10 cellular contexts compared by ENCODE assay signal in the genomic region with DNA sequence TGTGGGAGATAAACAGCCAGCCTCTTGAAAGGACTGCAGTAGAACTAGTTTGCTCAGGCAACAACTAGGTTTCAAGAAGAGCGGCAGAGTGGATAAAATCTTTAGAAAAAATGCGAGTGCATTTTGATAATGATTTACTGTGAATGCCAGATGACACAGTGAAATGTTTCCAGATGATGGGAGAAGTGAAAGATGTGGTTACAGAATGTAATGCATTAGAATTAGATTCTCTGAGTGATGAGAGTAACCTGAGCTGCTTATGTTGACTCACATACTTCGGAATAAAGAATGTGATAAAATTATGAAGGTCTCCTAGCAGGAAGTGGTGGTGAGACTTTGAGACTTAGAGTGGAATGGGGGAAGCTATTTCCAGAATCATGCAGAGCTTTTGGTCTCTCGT.
DNase-seq lines count a peak whose midpoint lies in the region; ATAC-seq and TF ChIP-seq lines count a peak whose summit lies in the region.
"Had no signal": no experiment of that assay in that cellular context is flagged by ENCODE, and none has a peak within 500 bp of the region (broad histone marks: within the 10 kb centered on the region; RNA-seq: fewer than 3 reads in every experiment).

No MANE protein-coding gene starts in this region.

- H3K79me2 ChIP-seq in GM23248 (ENCODE audit: insufficient read depth) (no peaks in the 10 kb centered on the region), smooth muscle cell (ENCODE audit: low read depth) (peaks cover 58% of the 10 kb centered on the region)

- no peaks in the 10 kb centered on the region for H3K9me2 ChIP-seq in GM23248 (ENCODE audit: insufficient read depth)

- no peaks in the 10 kb centered on the region for H3K27me3 ChIP-seq in GM23248 (replicated peaks; ENCODE audit: insufficient read depth)
- no peaks in the 10 kb centered on the region for H3K27me3 ChIP-seq in smooth muscle cell (ENCODE audit: low read depth)
- no peaks in the 10 kb centered on the region for H3K27me3 ChIP-seq in upper lobe of right lung

- H3K4me1 ChIP-seq in GM23248 (ENCODE audit: insufficient read depth) (peaks cover 7% of the 10 kb centered on the region), smooth muscle cell (ENCODE audit: low read depth) (peaks cover 6% of the 10 kb centered on the region), upper lobe of right lung (no peaks in the 10 kb centered on the region)

- H3K36me3 ChIP-seq in GM23248 (ENCODE audit: low read depth) (no peaks in the 10 kb centered on the region), smooth muscle cell (ENCODE audit: low read depth) (no peaks in the 10 kb centered on the region), upper lobe of right lung (no peaks in the 10 kb centered on the region)

- no peak for DNase-seq in GM23248
- peak; percentile 35 for DNase-seq in NCI-H2029 (lab: John Stamatoyannopoulos, UW)
- DNase-seq in dedifferentiated amniotic fluid mesenchymal stem cell (ENCODE audit: extremely low spot score), result peak; percentile 74
- DNase-seq in smooth muscle cell (lab: John Stamatoyannopoulos, UW; ENCODE audit: unreplicated experiment), result no peak
- no peak for DNase-seq in upper lobe of right lung
- no peak for DNase-seq in NCI-H82 treated with DMSO at 0.1 percent for 48 hours (lab: John Stamatoyannopoulos, UW; ENCODE audit: unreplicated experiment)
- DNase-seq in islet precursor cell, result no peak
- DNase-seq: NCI-H1436 had no signal

- H3K4me2 ChIP-seq in GM23248 (ENCODE audit: unreplicated experiment) (peak overlapping the region; percentile 20), smooth muscle cell (peak overlapping the region; percentile 11)

- intact Hi-C loops in upper lobe of right lung (cut with DNase I), result no loop called here

- no peaks in the 10 kb centered on the region for H3K9me3 ChIP-seq in GM23248 (ENCODE audit: low read depth)
- H3K9me3 ChIP-seq in smooth muscle cell (replicated peaks; ENCODE audit: low read depth), result no peaks in the 10 kb centered on the region
- H3K9me3 ChIP-seq in upper lobe of right lung, result no peaks in the 10 kb centered on the region

- H3K4me3 ChIP-seq in GM23248 (no peak overlapping the region), smooth muscle cell (no peak overlapping the region), upper lobe of right lung (no peak overlapping the region)

- ATAC-seq in upper lobe of right lung, result no peak
- ATAC-seq: activated CD4-positive, CD25-positive, alpha-beta regulatory T cell treated with anti-CD3 and anti-CD28 coated beads, Interleukin-2, amount 50 U/mL, for 24 hours; activated naive CD4-positive, alpha-beta T cell treated with anti-CD3 and anti-CD28 coated beads, Interleukin-2, amount 50 U/mL, for 72 hours had no signal

- H3K9ac ChIP-seq in GM23248 (no peak overlapping the region), smooth muscle cell (ENCODE audit: low read depth) (no peak overlapping the region)

- no peaks in the 10 kb centered on the region for H4K20me1 ChIP-seq in GM23248 (ENCODE audit: insufficient read depth)
- H4K20me1 ChIP-seq in smooth muscle cell (ENCODE audit: low read depth), result no peaks in the 10 kb centered on the region

- no peak for TF ChIP-seq CTCF in smooth muscle cell (IDR thresholded peaks at IDR 0.05; ENCODE audit: borderline replicate concordance, insufficient read depth, poor library complexity, severe bottlenecking)
- TF ChIP-seq CTCF in upper lobe of right lung (IDR thresholded peaks at IDR 0.05), result no peak

- WGBS in GM23248 (ENCODE audit: low coverage in 1 of 2, low lambda C conversion rate in 2 of 2, missing lambda C conversion rate in 2 of 2), 2 experiments, result 46 to 64% methylated on average over 4 of the region's 4 CpGs
- 36% methylated on average over 4 of the region's 4 CpGs for WGBS in smooth muscle cell (ENCODE audit: low lambda C conversion rate)

- in situ Hi-C loops in GM23248 (cut with MboI), result no loop called here

- no peak overlapping the region for H3K27ac ChIP-seq in GM23248
- H3K27ac ChIP-seq in smooth muscle cell (ENCODE audit: low read depth), result peak overlapping the region; percentile 40
- no peak overlapping the region for H3K27ac ChIP-seq in upper lobe of right lung

- no peaks in the 10 kb centered on the region for H3F3A ChIP-seq in GM23248 (ENCODE audit: insufficient read depth)
- no peaks in the 10 kb centered on the region for H3F3A ChIP-seq in smooth muscle cell (ENCODE audit: low read depth)

- H2AFZ ChIP-seq in GM23248 (no peak overlapping the region), smooth muscle cell (ENCODE audit: low read depth) (no peak overlapping the region)

Comparison
In these comparisons a context has a peak if more than half of its experiments do, and no peak if none do; other contexts are left out.
1. DNase-seq: peak in NCI-H2029 (single experiment) and dedifferentiated amniotic fluid mesenchymal stem cell (single experiment); none in GM23248 (single experiment), smooth muscle cell (single experiment), upper lobe of right lung (single experiment), NCI-H82 treated with DMSO at 0.1 percent for 48 hours (single experiment) and islet precursor cell (single experiment).